ENCODE assay signal across 12 cellular contexts in the genomic region with DNA sequence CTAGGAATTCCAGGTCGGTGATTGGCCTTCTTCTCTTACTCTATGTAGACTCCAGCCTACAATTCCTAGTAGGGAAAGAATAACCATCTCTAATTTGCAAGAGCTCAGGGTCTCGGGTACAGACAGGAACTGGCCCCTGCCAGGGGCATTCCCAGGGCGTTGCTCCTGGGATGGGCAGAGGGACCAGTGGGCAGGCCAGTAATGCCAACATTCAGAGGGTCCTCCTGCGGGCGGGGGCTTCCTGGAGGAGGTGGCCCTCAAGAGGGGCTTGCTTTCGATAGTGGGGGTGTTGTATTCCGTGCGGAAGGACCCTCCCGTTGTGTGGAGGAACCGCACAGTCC.
DNase-seq lines count a peak whose midpoint lies in the region; ATAC-seq, FAIRE-seq and TF ChIP-seq lines count a peak whose summit lies in the region.
"Had no signal": no experiment of that assay in that cellular context is flagged by ENCODE, and none has a peak within 500 bp of the region (broad histone marks: within the 10 kb centered on the region; RNA-seq: fewer than 3 reads in every experiment).

No MANE protein-coding gene starts in this region.

- no peaks in the 10 kb centered on the region for H3K27me3 ChIP-seq in CD4-positive, alpha-beta memory T cell (ENCODE audit: insufficient read depth, low read length)
- H3K27me3 ChIP-seq in HUES6 (ENCODE audit: control insufficient read depth, insufficient read depth, low read length) (peaks cover 32% of the 10 kb centered on the region), neural progenitor cell (peaks cover 47% of the 10 kb centered on the region), small intestine (ENCODE audit: control insufficient read depth in 2 of 2, insufficient read depth in 2 of 2, low read length in 2 of 2) (no peaks in the 10 kb centered on the region)
- H3K27me3 ChIP-seq: body of pancreas had no signal

- TF ChIP-seq CTCF in neural progenitor cell (IDR thresholded peaks at IDR 0.05) = no peak

- POLR2A ChIA-PET in CD4-positive, alpha-beta memory T cell (lab: Charles Lee; ENCODE audit: partially characterized antibody) = no interaction called here

- peak overlapping the region in 1 of 2 donors; percentile 40 for H3K4me3 ChIP-seq in CD4-positive, alpha-beta memory T cell (ENCODE audit: low read length in 2 of 2)
- 0 out of 2 replicates have a peak overlapping the region, but pooled peaks have one; percentile 56 for H3K4me3 ChIP-seq in HUES6 (ENCODE audit: low read depth, low read length)
- no peak overlapping the region for H3K4me3 ChIP-seq in neural progenitor cell
- no peak overlapping the region for H3K4me3 ChIP-seq in small intestine (ENCODE audit: low read depth in 1 of 2, low read length in 2 of 2)
- H3K4me3 ChIP-seq: body of pancreas had no signal

- H3K27ac Mint-ChIP-seq in CD4-positive, alpha-beta memory T cell = no peak overlapping the region
- no peak overlapping the region for H3K27ac Mint-ChIP-seq in central memory CD8-positive, alpha-beta T cell (ENCODE audit: low read depth)
- H3K27ac Mint-ChIP-seq in neural progenitor cell = no peak overlapping the region

- H3K36me3 Mint-ChIP-seq in CD4-positive, alpha-beta memory T cell = no peaks in the 10 kb centered on the region
- H3K36me3 Mint-ChIP-seq in central memory CD8-positive, alpha-beta T cell (ENCODE audit: insufficient read depth) = no peaks in the 10 kb centered on the region
- H3K36me3 Mint-ChIP-seq in neural progenitor cell = no peaks in the 10 kb centered on the region

- H3K4me3 Mint-ChIP-seq in CD4-positive, alpha-beta memory T cell = peak overlapping the region in 6 of 8 donors; percentile 33 to 76 (median 56)
- peak overlapping the region; percentile 4 for H3K4me3 Mint-ChIP-seq in central memory CD8-positive, alpha-beta T cell
- no peak overlapping the region for H3K4me3 Mint-ChIP-seq in neural progenitor cell

- 31 to 41% (median 32%) methylated on average over 10 of the region's 10 CpGs for WGBS in small intestine, 3 donors

- peaks cover 5% of the 10 kb centered on the region for H3F3A ChIP-seq in neural progenitor cell (ENCODE audit: low read depth)

- H3K4me2 ChIP-seq in neural progenitor cell = no peak overlapping the region

- H3K36me3 ChIP-seq in CD4-positive, alpha-beta memory T cell (ENCODE audit: insufficient read depth, low read length) = no peaks in the 10 kb centered on the region
- H3K36me3 ChIP-seq in HUES6 (ENCODE audit: control insufficient read depth, insufficient read depth, low read length) (no peaks in the 10 kb centered on the region), neural progenitor cell (no peaks in the 10 kb centered on the region), small intestine (ENCODE audit: control insufficient read depth in 2 of 2, insufficient read depth in 2 of 2, low read length in 2 of 2) (no peaks in the 10 kb centered on the region)
- H3K36me3 ChIP-seq: WERI-Rb-1 had no signal

- no peak overlapping the region for H3K27ac ChIP-seq in CD4-positive, alpha-beta memory T cell (ENCODE audit: low read depth, low read length)
- H3K27ac ChIP-seq in HUES6 (ENCODE audit: low read depth, low read length) (no peak overlapping the region), neural progenitor cell (no peak overlapping the region), small intestine (ENCODE audit: low read depth in 1 of 2, low read length in 1 of 2) (no peak overlapping the region)
- H3K27ac ChIP-seq: skin epidermis, WERI-Rb-1 had no signal

- peaks cover 12% of the 10 kb centered on the region for H3K4me1 ChIP-seq in CD4-positive, alpha-beta memory T cell (ENCODE audit: insufficient read depth, low read length)
- H3K4me1 ChIP-seq in HUES6 (ENCODE audit: control insufficient read depth, insufficient read depth, low read length) (0 out of 2 replicates have a peak, but pooled peaks cover 3% of the 10 kb centered on the region), neural progenitor cell (no peaks in the 10 kb centered on the region), small intestine (ENCODE audit: control insufficient read depth in 2 of 2, insufficient read depth in 1 of 2, low read depth in 1 of 2, low read length in 1 of 2) (no peaks in the 10 kb centered on the region)

- no peaks in the 10 kb centered on the region for H4K20me1 ChIP-seq in neural progenitor cell (ENCODE audit: low read depth)

- H3K9me3 Mint-ChIP-seq in CD4-positive, alpha-beta memory T cell = peaks cover 0 to 1% (median 0%) of the 10 kb centered on the region in 8 donors
- no peaks in the 10 kb centered on the region for H3K9me3 Mint-ChIP-seq in central memory CD8-positive, alpha-beta T cell
- no peaks in the 10 kb centered on the region for H3K9me3 Mint-ChIP-seq in neural progenitor cell

- H3K9me3 ChIP-seq in CD4-positive, alpha-beta memory T cell (ENCODE audit: control insufficient read depth in 1 of 2, low read length in 2 of 2) = no peaks in the 10 kb centered on the region
- H3K9me3 ChIP-seq in HUES6 (ENCODE audit: control insufficient read depth, insufficient read depth, low read depth, low read length) (no peaks in the 10 kb centered on the region), neural progenitor cell (ENCODE audit: low read depth) (no peaks in the 10 kb centered on the region), small intestine (ENCODE audit: control insufficient read depth, low read depth) (no peaks in the 10 kb centered on the region)
- H3K9me3 ChIP-seq: body of pancreas had no signal

- DNase-seq in CD4-positive, alpha-beta memory T cell = no peak
- no peak for DNase-seq in central memory CD8-positive, alpha-beta T cell (ENCODE audit: low spot score in 2 of 2)
- DNase-seq in neural progenitor cell (ENCODE audit: low spot score) = no peak
- DNase-seq in NCI-H2081 (lab: John Stamatoyannopoulos, UW) = no peak
- DNase-seq in small intestine = no peak
- DNase-seq: kidney glomerular epithelial cell had no signal

- CTCF ChIA-PET in CD4-positive, alpha-beta memory T cell (lab: Charles Lee; ENCODE audit: partially characterized antibody) = interaction anchor here (0.8 to 2.6 kb wide), 5 partner anchors 10 to 484 kb away, joined by 3 to 10 read pairs (median 5); no protein-coding TSS in a partner anchor

- peaks cover 9 to 11% of the 10 kb centered on the region in 2 donors for H3K27me3 Mint-ChIP-seq in CD4-positive, alpha-beta memory T cell
- peaks cover 26% of the 10 kb centered on the region for H3K27me3 Mint-ChIP-seq in central memory CD8-positive, alpha-beta T cell
- peaks cover 5% of the 10 kb centered on the region for H3K27me3 Mint-ChIP-seq in neural progenitor cell (ENCODE audit: insufficient read depth, low read depth)

- H3K9ac ChIP-seq in HUES6 (ENCODE audit: low read length) = no peak overlapping the region
- no peak overlapping the region for H3K9ac ChIP-seq in neural progenitor cell

- peak overlapping the region; percentile 75 for H2AFZ ChIP-seq in neural progenitor cell (replicated peaks)

- intact Hi-C loops in CD4-positive, alpha-beta memory T cell (cut with micrococcal nuclease) = loop anchor here (1.0 to 5.0 kb wide), 2 partner anchors 484 to 580 kb away; no protein-coding TSS in a partner anchor

- peaks cover 5 to 13% (median 6%) of the 10 kb centered on the region in 4 donors for H3K4me1 Mint-ChIP-seq in CD4-positive, alpha-beta memory T cell
- H3K4me1 Mint-ChIP-seq in central memory CD8-positive, alpha-beta T cell = peaks cover 9% of the 10 kb centered on the region
- peaks cover 7% of the 10 kb centered on the region for H3K4me1 Mint-ChIP-seq in neural progenitor cell

- no peaks in the 10 kb centered on the region for H3K79me2 ChIP-seq in neural progenitor cell (ENCODE audit: low read depth)

- ATAC-seq in central memory CD8-positive, alpha-beta T cell (replicated peaks; ENCODE audit: extremely low read depth, poor library complexity, severe bottlenecking) = no peak
- no peak for ATAC-seq in GM21360 (IDR thresholded peaks at IDR 0.05; ENCODE audit: unreplicated experiment)
- ATAC-seq in HG02885 (IDR thresholded peaks at IDR 0.05; ENCODE audit: poor library complexity, unreplicated experiment) = no peak

- no peak for FAIRE-seq in small intestine (lab: Jason Lieb, UNC)
